In the genomic region with DNA sequence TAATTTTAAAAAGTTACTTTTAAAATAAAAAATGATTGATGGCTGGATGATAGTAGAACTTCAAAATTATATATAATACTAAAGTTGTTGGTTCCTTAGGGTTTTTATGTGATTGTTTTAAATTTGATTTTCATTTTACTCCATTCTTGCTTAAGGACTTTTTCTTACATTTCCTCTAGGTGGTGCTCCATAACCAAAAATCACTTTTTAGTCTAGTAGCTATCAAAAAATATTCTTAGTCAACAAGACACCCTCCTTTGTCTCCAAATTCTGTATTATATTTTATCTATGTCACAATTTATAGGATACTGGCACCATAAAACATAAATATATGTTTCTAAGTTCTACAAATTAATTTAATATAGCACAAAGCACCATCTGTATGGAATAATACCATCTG, we compare ENCODE assay signal across 8 cellular contexts.
DNase-seq lines count a peak whose midpoint lies in the region; ATAC-seq and TF ChIP-seq lines count a peak whose summit lies in the region.

No MANE protein-coding gene starts in this region.

- H3K9ac ChIP-seq in MM.1S (ENCODE audit: low read length), result no peak overlapping the region
- H3K9ac ChIP-seq in mesenchymal stem cell (ENCODE audit: low read length), result no peak overlapping the region

- no peak overlapping the region for H3K4ac ChIP-seq in mesenchymal stem cell (ENCODE audit: low read depth in 1 of 2, low read length in 2 of 2)

- ATAC-seq in activated T-cell treated with anti-CD3 and anti-CD28 coated beads, Interleukin-2, amount 50 U/mL, for 72 hours (replicated peaks in 1 of 2), result no peak
- no peak for ATAC-seq in stimulated activated effector memory CD8-positive, alpha-beta T cell treated with anti-CD3 and anti-CD28 coated beads, Interleukin-12 subunit alpha, Interleukin-12 subunit beta, amount 100 ng/mL, for 72 hours

- no peak overlapping the region for H2AK5ac ChIP-seq in mesenchymal stem cell (ENCODE audit: low read length, severe bottlenecking)

- no peak overlapping the region for H2BK5ac ChIP-seq in mesenchymal stem cell (ENCODE audit: low read depth, low read length, poor library complexity, severe bottlenecking)

- H3K14ac ChIP-seq in mesenchymal stem cell (ENCODE audit: low read length in 2 of 2), result no peak overlapping the region

- no peaks in the 10 kb centered on the region for H3F3A ChIP-seq in MM.1S (ENCODE audit: insufficient read depth, low read length)

- no peak overlapping the region for H3K4me2 ChIP-seq in MM.1S (ENCODE audit: low read depth, low read length)
- H3K4me2 ChIP-seq in mesenchymal stem cell (ENCODE audit: low read length, poor library complexity, severe bottlenecking), result no peak overlapping the region

- H3K4me1 Mint-ChIP-seq in brain, result no peaks in the 10 kb centered on the region
- no peaks in the 10 kb centered on the region for H3K4me1 Mint-ChIP-seq in activated T-cell treated with anti-CD3 and anti-CD28 coated beads, Interleukin-2, amount 50 U/mL, for 72 hours (ENCODE audit: low read depth)
- H3K4me1 Mint-ChIP-seq in stimulated activated effector memory CD8-positive, alpha-beta T cell treated with anti-CD3 and anti-CD28 coated beads, Interleukin-12 subunit alpha, Interleukin-12 subunit beta, amount 100 ng/mL, for 72 hours, result no peaks in the 10 kb centered on the region

- no peaks in the 10 kb centered on the region for H4K20me1 ChIP-seq in MM.1S (ENCODE audit: insufficient read depth, low read length)

- peak; percentile 14 for DNase-seq in NCI-H2227 (lab: John Stamatoyannopoulos, UW; ENCODE audit: unreplicated experiment)
- DNase-seq in NCI-H2227 treated with DMSO at 0.1 percent for 48 hours (lab: John Stamatoyannopoulos, UW), result no peak
- DNase-seq in MM.1S, result peak; percentile 48
- peak; percentile 25 for DNase-seq in mesenchymal stem cell
- no peak for DNase-seq in activated T-cell treated with anti-CD3 and anti-CD28 coated beads, Interleukin-2, amount 50 U/mL, for 72 hours
- DNase-seq in DMS79 (lab: John Stamatoyannopoulos, UW), result no peak
- DNase-seq in stimulated activated effector memory CD8-positive, alpha-beta T cell treated with anti-CD3 and anti-CD28 coated beads, Interleukin-12 subunit alpha, Interleukin-12 subunit beta, amount 100 ng/mL, for 72 hours (ENCODE audit: low spot score in 2 of 2), result no peak

- H2AFZ ChIP-seq in MM.1S (ENCODE audit: low read length), result no peak overlapping the region
- no peak overlapping the region for H2AFZ ChIP-seq in mesenchymal stem cell (ENCODE audit: low read depth, low read length)

- no peaks in the 10 kb centered on the region for H3K79me1 ChIP-seq in mesenchymal stem cell (replicated peaks; ENCODE audit: low read length, poor library complexity, severe bottlenecking)

- no peaks in the 10 kb centered on the region for H3K27me3 Mint-ChIP-seq in brain
- H3K27me3 Mint-ChIP-seq in activated T-cell treated with anti-CD3 and anti-CD28 coated beads, Interleukin-2, amount 50 U/mL, for 72 hours (ENCODE audit: low read depth), result no peaks in the 10 kb centered on the region

- H3K9me2 ChIP-seq in MM.1S (replicated peaks; ENCODE audit: insufficient read depth, low read length), result no peaks in the 10 kb centered on the region

- H4K8ac ChIP-seq in mesenchymal stem cell (ENCODE audit: low read length), result no peak overlapping the region

- H4K91ac ChIP-seq in mesenchymal stem cell (ENCODE audit: low read length), result no peak overlapping the region

- H3K36me3 ChIP-seq in MM.1S (replicated peaks; ENCODE audit: insufficient read depth, low read length) (no peaks in the 10 kb centered on the region), mesenchymal stem cell (ENCODE audit: control insufficient read depth in 1 of 2, insufficient read depth in 2 of 2, low read depth in 1 of 2, low read length in 2 of 2) (no peaks in the 10 kb centered on the region)

- no peak overlapping the region for H3K4me3 Mint-ChIP-seq in brain
- no peak overlapping the region for H3K4me3 Mint-ChIP-seq in activated T-cell treated with anti-CD3 and anti-CD28 coated beads, Interleukin-2, amount 50 U/mL, for 72 hours
- H3K4me3 Mint-ChIP-seq in stimulated activated effector memory CD8-positive, alpha-beta T cell treated with anti-CD3 and anti-CD28 coated beads, Interleukin-12 subunit alpha, Interleukin-12 subunit beta, amount 100 ng/mL, for 72 hours, result no peak overlapping the region

- H3K18ac ChIP-seq in mesenchymal stem cell (ENCODE audit: low read depth in 1 of 2, low read length in 2 of 2), result no peak overlapping the region

- H3K27ac Mint-ChIP-seq in brain, result no peak overlapping the region
- no peak overlapping the region for H3K27ac Mint-ChIP-seq in activated T-cell treated with anti-CD3 and anti-CD28 coated beads, Interleukin-2, amount 50 U/mL, for 72 hours
- H3K27ac Mint-ChIP-seq in stimulated activated effector memory CD8-positive, alpha-beta T cell treated with anti-CD3 and anti-CD28 coated beads, Interleukin-12 subunit alpha, Interleukin-12 subunit beta, amount 100 ng/mL, for 72 hours, result no peak overlapping the region

- no peaks in the 10 kb centered on the region for H3K4me1 ChIP-seq in MM.1S (ENCODE audit: low read length)
- H3K4me1 ChIP-seq in mesenchymal stem cell (ENCODE audit: control insufficient read depth, insufficient read depth, low read depth, low read length), result no peaks in the 10 kb centered on the region

- H3K27me3 ChIP-seq in MM.1S (replicated peaks; ENCODE audit: insufficient read depth, low read length) (no peaks in the 10 kb centered on the region), mesenchymal stem cell (ENCODE audit: control insufficient read depth in 1 of 2, insufficient read depth in 1 of 2, low read length in 2 of 2) (no peaks in the 10 kb centered on the region)

- H2BK12ac ChIP-seq in mesenchymal stem cell (ENCODE audit: low read length in 2 of 2), result no peak overlapping the region

- H3K36me3 Mint-ChIP-seq in brain, result no peaks in the 10 kb centered on the region
- no peaks in the 10 kb centered on the region for H3K36me3 Mint-ChIP-seq in activated T-cell treated with anti-CD3 and anti-CD28 coated beads, Interleukin-2, amount 50 U/mL, for 72 hours (ENCODE audit: insufficient read depth in 2 of 2)
- H3K36me3 Mint-ChIP-seq in stimulated activated effector memory CD8-positive, alpha-beta T cell treated with anti-CD3 and anti-CD28 coated beads, Interleukin-12 subunit alpha, Interleukin-12 subunit beta, amount 100 ng/mL, for 72 hours, result no peaks in the 10 kb centered on the region

- no peak overlapping the region for H2BK120ac ChIP-seq in mesenchymal stem cell (ENCODE audit: low read depth, low read length)

- H3K23ac ChIP-seq in mesenchymal stem cell (ENCODE audit: low read length in 2 of 2), result no peak overlapping the region

- no peaks in the 10 kb centered on the region for H3K79me2 ChIP-seq in MM.1S (ENCODE audit: low read length)

- no peak overlapping the region for H2BK15ac ChIP-seq in mesenchymal stem cell (ENCODE audit: low read depth, poor library complexity, severe bottlenecking)

- H3K9me3 Mint-ChIP-seq in brain, result no peaks in the 10 kb centered on the region
- no peaks in the 10 kb centered on the region for H3K9me3 Mint-ChIP-seq in activated T-cell treated with anti-CD3 and anti-CD28 coated beads, Interleukin-2, amount 50 U/mL, for 72 hours
- H3K9me3 Mint-ChIP-seq in stimulated activated effector memory CD8-positive, alpha-beta T cell treated with anti-CD3 and anti-CD28 coated beads, Interleukin-12 subunit alpha, Interleukin-12 subunit beta, amount 100 ng/mL, for 72 hours, result no peaks in the 10 kb centered on the region

- H3K4me3 ChIP-seq in MM.1S (ENCODE audit: low read length) (no peak overlapping the region), mesenchymal stem cell (ENCODE audit: insufficient read depth in 1 of 2, low read depth in 1 of 2, low read length in 2 of 2) (no peak overlapping the region)

- H3K9me3 ChIP-seq in MM.1S (replicated peaks; ENCODE audit: insufficient read depth, low read length) (no peaks in the 10 kb centered on the region), mesenchymal stem cell (ENCODE audit: control insufficient read depth, low read length) (no peaks in the 10 kb centered on the region)

- H3K27ac ChIP-seq in MM.1S (ENCODE audit: low read length), result no peak overlapping the region
- H3K27ac ChIP-seq in mesenchymal stem cell (ENCODE audit: low read length, poor library complexity, severe bottlenecking), result no peak overlapping the region

- TF ChIP-seq CTCF in MM.1S (IDR thresholded peaks at IDR 0.05; ENCODE audit: low read length), result peak; percentile 46
- peak; percentile 61 for TF ChIP-seq CTCF in brain (conservative IDR thresholded peaks at IDR 0.05)

Comparison
In these comparisons a context has a peak if more than half of its experiments do, and no peak if none do; other contexts are left out.
1. DNase-seq: peak in NCI-H2227 (single experiment), MM.1S (single experiment) and mesenchymal stem cell (single experiment); none in NCI-H2227 treated with DMSO at 0.1 percent for 48 hours (single experiment), activated T-cell treated with anti-CD3 and anti-CD28 coated beads, Interleukin-2, amount 50 U/mL, for 72 hours (0 of 2), DMS79 (single experiment) and stimulated activated effector memory CD8-positive, alpha-beta T cell treated with anti-CD3 and anti-CD28 coated beads, Interleukin-12 subunit alpha, Interleukin-12 subunit beta, amount 100 ng/mL, for 72 hours (0 of 2).